8 cellular contexts compared by ENCODE assay signal in the genomic region with DNA sequence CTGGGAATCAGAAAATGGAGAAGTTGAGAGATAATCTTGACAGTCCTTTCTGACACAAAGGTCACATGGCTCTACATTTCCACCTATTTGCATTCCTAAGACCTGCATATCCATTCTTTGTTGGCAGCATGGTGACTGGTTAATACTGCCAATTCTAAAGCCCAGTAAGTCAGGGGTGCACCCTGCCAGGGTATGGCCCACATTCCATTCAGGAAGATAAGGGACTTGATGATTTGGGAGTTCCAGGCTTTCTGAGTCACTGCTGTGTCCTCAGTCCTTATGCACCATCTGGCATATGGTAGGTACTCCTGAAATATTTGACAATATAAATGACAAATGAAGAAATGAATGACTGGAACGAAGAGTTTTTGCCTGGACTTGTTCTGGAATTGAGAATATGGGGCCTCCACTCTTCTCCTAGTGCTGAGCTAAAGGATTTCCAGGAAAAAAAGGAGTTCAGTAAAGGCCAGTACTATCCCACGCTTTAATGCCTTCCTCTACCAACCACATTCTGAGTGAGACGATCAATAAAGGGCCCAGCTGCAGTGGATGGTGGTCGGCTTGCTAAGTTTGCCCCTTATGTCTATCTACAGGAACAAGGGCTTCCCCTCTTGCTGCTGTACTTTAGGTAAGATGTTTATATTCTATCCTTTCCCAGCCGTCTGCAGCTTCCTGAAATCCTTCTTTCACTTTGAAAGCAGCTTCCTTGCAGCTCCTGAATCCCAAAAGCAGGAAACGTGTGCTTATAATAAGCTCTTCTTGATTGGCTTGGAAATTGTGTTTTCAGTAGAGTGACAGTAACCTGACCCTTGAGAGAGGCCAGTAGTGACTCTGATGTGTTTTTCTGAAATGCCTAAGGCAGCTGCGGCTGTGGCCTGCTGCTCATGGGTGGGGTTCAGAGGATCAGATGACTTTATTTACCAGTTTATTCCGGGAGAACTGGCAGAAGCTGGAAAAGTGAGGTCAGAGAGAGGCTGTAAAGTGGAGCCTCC. TPM values are rescaled to one million over a fixed set of nuclear protein-coding genes. Genes with fewer than 3 reads are reported as not detected.
DNase-seq lines count a peak whose midpoint lies in the region; ATAC-seq and TF ChIP-seq lines count a peak whose summit lies in the region.

No MANE protein-coding gene starts in this region.

- WGBS in mesenchymal stem cell: 34% methylated on average over 4 of the region's 8 CpGs

- H3K4me2 ChIP-seq in mesenchymal stem cell (ENCODE audit: low read length, poor library complexity, severe bottlenecking): no peak overlapping the region

- no peaks in the 10 kb centered on the region for H3K9me3 Mint-ChIP-seq in immature natural killer cell

- no peak overlapping the region for H3K14ac ChIP-seq in mesenchymal stem cell (ENCODE audit: low read length in 2 of 2)

- no peak for TF ChIP-seq CTCF in AG09309 (IDR thresholded peaks at IDR 0.05; ENCODE audit: control insufficient read depth, insufficient read depth, low read depth, low read length, missing control alignments)
- TF ChIP-seq CTCF in colonic mucosa (IDR thresholded peaks at IDR 0.05): no peak

- H3K9ac ChIP-seq in colonic mucosa (ENCODE audit: low read depth in 2 of 2, low read length in 2 of 2) (peak overlapping the region in 1 of 2 donors; percentile 9), mesenchymal stem cell (ENCODE audit: low read length) (peak overlapping the region; percentile 87)

- no peak overlapping the region for H2BK15ac ChIP-seq in mesenchymal stem cell (ENCODE audit: low read depth, poor library complexity, severe bottlenecking)

- H2AFZ ChIP-seq in mesenchymal stem cell (ENCODE audit: low read depth, low read length): no peak overlapping the region

- peak overlapping the region; percentile 56 for H3K27ac ChIP-seq in colonic mucosa
- no peak overlapping the region for H3K27ac ChIP-seq in mesenchymal stem cell (ENCODE audit: low read length, poor library complexity, severe bottlenecking)

- no peak overlapping the region for H3K27ac Mint-ChIP-seq in immature natural killer cell

- H3K4ac ChIP-seq in mesenchymal stem cell (ENCODE audit: low read depth in 1 of 2, low read length in 2 of 2): no peak overlapping the region

- H3K18ac ChIP-seq in mesenchymal stem cell (ENCODE audit: low read depth in 1 of 2, low read length in 2 of 2): peak overlapping the region in 1 of 2 experiments; percentile 38

- intact Hi-C loops in colonic mucosa (cut with DNase I): no loop called here

- no peak overlapping the region for H3K23ac ChIP-seq in mesenchymal stem cell (ENCODE audit: low read length in 2 of 2)

- no peaks in the 10 kb centered on the region for H3K9me3 ChIP-seq in colonic mucosa
- no peaks in the 10 kb centered on the region for H3K9me3 ChIP-seq in mesenchymal stem cell (ENCODE audit: control insufficient read depth, low read length)

- peak; percentile 23 for DNase-seq in AG09309 (ENCODE audit: low read depth)
- peak; percentile 87 for DNase-seq in NCI-H2029 treated with DMSO at 0.1 percent for 48 hours (lab: John Stamatoyannopoulos, UW)
- DNase-seq in colonic mucosa: peak; percentile 49
- DNase-seq in mesenchymal stem cell: peak; percentile 89
- DNase-seq in immature natural killer cell: no peak
- DNase-seq in stimulated activated CD4-positive, alpha-beta T cell treated with anti-CD3 and anti-CD28 coated beads, Interleukin-2, amount 100 ng/mL, for 24 hours: no peak

- no peaks in the 10 kb centered on the region for H3K4me1 Mint-ChIP-seq in immature natural killer cell

- no peak overlapping the region for H2BK5ac ChIP-seq in mesenchymal stem cell (ENCODE audit: low read depth, low read length, poor library complexity, severe bottlenecking)

- no peaks in the 10 kb centered on the region for H3K36me3 Mint-ChIP-seq in immature natural killer cell

- H3K4me1 ChIP-seq in colonic mucosa (no peaks in the 10 kb centered on the region), mesenchymal stem cell (ENCODE audit: control insufficient read depth, insufficient read depth, low read depth, low read length) (no peaks in the 10 kb centered on the region)

- peaks cover 0 to 2% (median 0%) of the 10 kb centered on the region in 3 donors for H3K27me3 Mint-ChIP-seq in immature natural killer cell (ENCODE audit: low read depth in 3 of 3)

- no peak overlapping the region for H2AK5ac ChIP-seq in mesenchymal stem cell (ENCODE audit: low read length, severe bottlenecking)

- H4K91ac ChIP-seq in mesenchymal stem cell (ENCODE audit: low read length): no peak overlapping the region

- ATAC-seq in HG02571 (IDR thresholded peaks at IDR 0.05; ENCODE audit: unreplicated experiment) (no peak), GM21381 (IDR thresholded peaks at IDR 0.05; ENCODE audit: unreplicated experiment) (no peak)

- H3K27me3 ChIP-seq in colonic mucosa: no peaks in the 10 kb centered on the region
- H3K27me3 ChIP-seq in mesenchymal stem cell (ENCODE audit: control insufficient read depth in 1 of 2, insufficient read depth in 1 of 2, low read length in 2 of 2): no peaks in the 10 kb centered on the region

- H3K4me3 ChIP-seq in AG09309 (ENCODE audit: control insufficient read depth, low read depth, low read length) (no peak overlapping the region), colonic mucosa (no peak overlapping the region), mesenchymal stem cell (ENCODE audit: insufficient read depth in 1 of 2, low read depth in 1 of 2, low read length in 2 of 2) (peak overlapping the region in 1 of 2 experiments; percentile 64)

- H2BK120ac ChIP-seq in mesenchymal stem cell (ENCODE audit: low read depth, low read length): no peak overlapping the region

- no peaks in the 10 kb centered on the region for H3K79me1 ChIP-seq in mesenchymal stem cell (replicated peaks; ENCODE audit: low read length, poor library complexity, severe bottlenecking)

- H4K8ac ChIP-seq in mesenchymal stem cell (ENCODE audit: low read length): peak overlapping the region; percentile 16

- no peak overlapping the region for H2BK12ac ChIP-seq in mesenchymal stem cell (ENCODE audit: low read length in 2 of 2)

- H3K4me3 Mint-ChIP-seq in immature natural killer cell: no peak overlapping the region

- H3K36me3 ChIP-seq in colonic mucosa (no peaks in the 10 kb centered on the region), mesenchymal stem cell (ENCODE audit: control insufficient read depth in 1 of 2, insufficient read depth in 2 of 2, low read depth in 1 of 2, low read length in 2 of 2) (no peaks in the 10 kb centered on the region)

RNA-seq across cellular contexts. Expression of a gene that starts 31.9 kb away (rescaled TPM):
- total RNA-seq in colonic mucosa: 10 to 100 TPM; 23.0 to 38.3 TPM
- polyA plus RNA-seq in mesenchymal stem cell (2013, experiment 1 of 2): 12.2 TPM
- polyA plus RNA-seq in mesenchymal stem cell (2013, experiment 2 of 2): 14.6 TPM
- 10 to 100 TPM in 1 of 3 donors, 1 to 10 TPM in 2; 3.5 to 14.2 (median 4.4) TPM for polyA plus RNA-seq in immature natural killer cell

RNA-seq across cellular contexts. Expression of a gene that starts 32.3 kb away (rescaled TPM):
- 10 to 100 TPM; 26.1 to 39.5 TPM for total RNA-seq in colonic mucosa
- polyA plus RNA-seq in mesenchymal stem cell (2013, experiment 1 of 2): 5.9 TPM
- 6.0 TPM for polyA plus RNA-seq in mesenchymal stem cell (2013, experiment 2 of 2)
- 10 to 100 TPM; 32.5 to 48.9 (median 46.2) TPM for polyA plus RNA-seq in immature natural killer cell

Comparison
In these comparisons a context has a peak if more than half of its experiments do, and no peak if none do; other contexts are left out.
1. DNase-seq: peak in AG09309 (single experiment), NCI-H2029 treated with DMSO at 0.1 percent for 48 hours (single experiment), colonic mucosa (single experiment) and mesenchymal stem cell (single experiment); none in immature natural killer cell (0 of 3) and stimulated activated CD4-positive, alpha-beta T cell treated with anti-CD3 and anti-CD28 coated beads, Interleukin-2, amount 100 ng/mL, for 24 hours (0 of 2).